ENCODE assay signal across 8 cellular contexts in the genomic region with DNA sequence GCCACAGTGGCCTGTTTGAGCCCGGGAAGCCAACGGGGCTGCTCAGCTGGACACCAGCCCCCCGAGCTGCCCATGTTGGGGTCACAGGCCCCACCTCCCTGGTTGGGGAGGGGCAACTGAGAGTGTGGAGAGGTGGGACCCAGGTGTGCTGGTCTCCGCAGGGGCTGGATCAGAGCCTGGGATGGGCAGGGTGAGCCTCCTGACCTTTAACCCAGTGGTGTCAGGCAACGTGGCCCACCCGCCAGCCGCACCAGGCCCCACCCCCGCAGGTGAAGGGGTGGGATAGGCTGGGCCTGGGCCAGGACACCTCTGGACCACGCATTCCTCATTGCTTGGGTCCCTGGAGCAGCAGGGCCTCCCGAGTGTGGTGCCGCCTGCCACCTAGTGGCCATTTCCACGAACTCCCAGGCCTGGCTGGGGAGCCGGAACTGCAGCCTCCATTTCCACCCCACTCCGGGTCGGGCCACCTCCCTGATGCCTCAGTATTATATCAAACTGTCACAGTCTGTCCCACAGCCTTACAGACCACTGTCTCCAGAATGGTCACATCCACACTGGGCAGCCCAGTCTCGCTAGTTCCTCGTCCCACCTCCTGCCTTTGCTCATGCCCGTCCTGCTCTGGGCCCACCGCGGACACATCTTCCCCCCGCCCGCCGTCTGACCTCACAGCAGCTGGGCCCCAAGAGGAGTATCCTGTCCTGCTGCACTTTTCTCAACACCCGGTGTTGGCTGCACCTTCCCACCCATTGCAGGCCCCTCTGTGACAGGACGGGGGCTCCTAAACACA. TPM values are rescaled to one million over a fixed set of nuclear protein-coding genes. Genes with fewer than 3 reads are reported as not detected.
DNase-seq lines count a peak whose midpoint lies in the region; ATAC-seq and TF ChIP-seq lines count a peak whose summit lies in the region.

No MANE protein-coding gene starts in this region.

- in situ Hi-C loops in brain microvascular endothelial cell (cut with HindIII; ENCODE audit: low pct_ligation_motif_present, low sequenced_read_pairs) = no loop called here

- no peaks in the 10 kb centered on the region for H3K9me3 ChIP-seq in WERI-Rb-1 (ENCODE audit: severe bottlenecking)

- no peak overlapping the region for H3K4me3 ChIP-seq in WERI-Rb-1 (ENCODE audit: low read depth, low read length)
- H3K4me3 ChIP-seq in brain microvascular endothelial cell (ENCODE audit: low read depth, low read length) = no peak overlapping the region

- ATAC-seq in GM19351 (IDR thresholded peaks at IDR 0.05; ENCODE audit: unreplicated experiment) (peak; percentile 60), HG03378 (IDR thresholded peaks at IDR 0.05; ENCODE audit: unreplicated experiment) (no peak)

- no peak overlapping the region for H3K27ac ChIP-seq in WERI-Rb-1
- no peak overlapping the region for H3K27ac ChIP-seq in brain microvascular endothelial cell

- no peaks in the 10 kb centered on the region for H3K27me3 ChIP-seq in WERI-Rb-1 (ENCODE audit: insufficient read depth, low read depth, severe bottlenecking)
- H3K27me3 ChIP-seq in brain microvascular endothelial cell (replicated peaks) = no peaks in the 10 kb centered on the region

- peaks cover 0 to 2% of the 10 kb centered on the region in 2 donors for H3K4me1 Mint-ChIP-seq in immature natural killer cell

- H3K27me3 Mint-ChIP-seq in immature natural killer cell (ENCODE audit: low read depth in 3 of 3) = peaks cover 0 to 4% (median 1%) of the 10 kb centered on the region in 3 donors

- DNase-seq in AG20443 (ENCODE audit: low spot score) = peak; percentile 92
- peak; percentile 10 for DNase-seq in NCI-H146 treated with DMSO at 0.1 percent for 48 hours (lab: John Stamatoyannopoulos, UW; ENCODE audit: unreplicated experiment)
- DNase-seq in WERI-Rb-1 = peak; percentile 76
- DNase-seq in brain microvascular endothelial cell = peak; percentile 46
- peak; percentile 58 to 68 (median 62) for DNase-seq in immature natural killer cell
- DNase-seq in stimulated activated CD4-positive, alpha-beta T cell treated with anti-CD3 and anti-CD28 coated beads, Interleukin-12 subunit alpha, Interleukin-12 subunit beta, amount 100 ng/mL, for 4 hours = peak; percentile 75

- H3K4me3 Mint-ChIP-seq in immature natural killer cell = no peak overlapping the region

- H3K27ac Mint-ChIP-seq in immature natural killer cell = peak overlapping the region in 1 of 6 donors; percentile 14

- peaks cover 9% of the 10 kb centered on the region for H3K36me3 ChIP-seq in WERI-Rb-1
- peaks cover 4% of the 10 kb centered on the region for H3K36me3 ChIP-seq in brain microvascular endothelial cell (replicated peaks)

- H3K9me3 Mint-ChIP-seq in immature natural killer cell = no peaks in the 10 kb centered on the region

- TF ChIP-seq CTCF in WERI-Rb-1 (IDR thresholded peaks at IDR 0.05; ENCODE audit: low read depth, low read length) (peak; percentile 94), brain microvascular endothelial cell (IDR thresholded peaks at IDR 0.05; ENCODE audit: low read depth, low read length, missing control alignments) (peak; percentile 92)

- no peaks in the 10 kb centered on the region for H3K36me3 Mint-ChIP-seq in immature natural killer cell

RNA-seq across cellular contexts. Expression of gene PPP6R3, which starts 13.3 kb away (rescaled TPM):
- 10 to 100 TPM; 18.2 to 48.4 (median 29.8) TPM for polyA plus RNA-seq in immature natural killer cell

Comparison
In these comparisons a context has a peak if more than half of its experiments do, and no peak if none do; other contexts are left out.
1. DNase-seq: peak in every context shown above with its lines; median percentile 92 in AG20443; 76 in WERI-Rb-1; 75 in stimulated activated CD4-positive, alpha-beta T cell treated with anti-CD3 and anti-CD28 coated beads, Interleukin-12 subunit alpha, Interleukin-12 subunit beta, amount 100 ng/mL, for 4 hours; 62 in immature natural killer cell; 46 in brain microvascular endothelial cell; 10 in NCI-H146 treated with DMSO at 0.1 percent for 48 hours.